Comparison of ENCODE assay signal across 1 cellular context in genomic region chr19:16878181-16878965, GRCh38.
TF ChIP-seq lines count a peak whose summit lies in the region.

No MANE protein-coding gene starts in this region.

TF ChIP-seq in K562, 482 proteins besides CTCF, POLR2A, EP300 and RAD21 (continued from another document):
- TF ChIP-seq ZBTB33 (CRISPR knock-in tag; IDR thresholded peaks at IDR 0.05): peak; percentile 40; the same call in 1 of the 2 replicates
- TF ChIP-seq HDAC6 (IDR thresholded peaks at IDR 0.05; ENCODE audit: low read depth, low read length): no peak
- TF ChIP-seq RBM15 (IDR thresholded peaks at IDR 0.05; ENCODE audit: insufficient read depth, low read length): no peak
- no peak for TF ChIP-seq ZNF3 (CRISPR knock-in tag; IDR thresholded peaks at IDR 0.05)
